8 cellular contexts compared by ENCODE assay signal in the genomic region with DNA sequence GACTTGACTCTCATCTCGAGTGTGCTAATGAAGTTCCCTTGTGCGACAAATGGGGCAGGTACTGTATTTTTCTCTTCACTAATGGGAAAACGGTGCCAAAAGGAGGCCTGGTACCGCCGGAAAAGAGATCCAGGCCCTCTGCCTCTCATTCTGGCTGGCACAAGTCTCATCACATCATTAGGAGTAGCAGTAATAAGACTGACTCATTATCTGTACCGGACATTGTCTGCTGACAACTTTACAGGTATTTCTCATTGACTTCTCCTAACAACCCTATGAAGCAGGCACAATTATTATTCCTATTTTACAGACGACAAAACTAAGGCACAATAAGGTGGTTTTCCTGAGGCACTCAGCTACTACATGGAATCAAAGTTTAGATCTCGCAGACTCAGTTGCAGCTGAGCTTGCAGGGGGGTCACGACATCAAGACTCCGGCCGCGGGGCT. TPM values are rescaled to one million over a fixed set of nuclear protein-coding genes. Genes with fewer than 3 reads are reported as not detected.
DNase-seq lines count a peak whose midpoint lies in the region; TF ChIP-seq lines count a peak whose summit lies in the region.

No MANE protein-coding gene starts in this region.

- H3K27ac ChIP-seq in stomach smooth muscle (ENCODE audit: low read length): peak overlapping the region; percentile 32

- no peak for TF ChIP-seq CTCF in astrocyte of the spinal cord (IDR thresholded peaks at IDR 0.05; ENCODE audit: low read depth, low read length)

- H3K4me1 ChIP-seq in stomach smooth muscle (ENCODE audit: control insufficient read depth, insufficient read depth, low read length): peaks cover 6% of the 10 kb centered on the region

- peaks cover 19% of the 10 kb centered on the region for H3K36me3 ChIP-seq in MG63
- no peaks in the 10 kb centered on the region for H3K36me3 ChIP-seq in stomach smooth muscle (ENCODE audit: control insufficient read depth in 2 of 2, insufficient read depth in 2 of 2, low read length in 2 of 2)

- H3K9ac ChIP-seq in stomach smooth muscle (ENCODE audit: low read length in 2 of 2): peak overlapping the region; percentile 74 to 75

- DNase-seq in SIG-M5 treated with dmso at 0.1 percent for 504 hours (lab: John Stamatoyannopoulos, UW; ENCODE audit: unreplicated experiment) (peak; percentile 17), SIG-M5 (lab: John Stamatoyannopoulos, UW) (no peak), MG63 (no peak), astrocyte of the spinal cord (ENCODE audit: low read depth, low spot score) (peak; percentile 41), islet precursor cell (peak; percentile 56), H4 (ENCODE audit: low spot score) (no peak), UCSD-AML1 (lab: John Stamatoyannopoulos, UW; ENCODE audit: unreplicated experiment) (no peak)

- in situ Hi-C loops in astrocyte of the spinal cord (cut with HindIII; ENCODE audit: low sequenced_read_pairs): no loop called here

- no peaks in the 10 kb centered on the region for H3K9me3 ChIP-seq in MG63
- no peaks in the 10 kb centered on the region for H3K9me3 ChIP-seq in stomach smooth muscle (ENCODE audit: control insufficient read depth in 2 of 2, low read length in 2 of 2)

- H3K4me3 ChIP-seq in MG63 (peak overlapping the region; percentile 55), astrocyte of the spinal cord (ENCODE audit: low read depth, low read length) (peak overlapping the region; percentile 53), stomach smooth muscle (ENCODE audit: low read length in 2 of 2) (peak overlapping the region; percentile 84 to 92)

- H3K27me3 ChIP-seq in MG63: no peaks in the 10 kb centered on the region
- no peaks in the 10 kb centered on the region for H3K27me3 ChIP-seq in stomach smooth muscle (ENCODE audit: control insufficient read depth in 1 of 2, insufficient read depth in 2 of 2, low read length in 2 of 2)

RNA-seq across cellular contexts. Expression of gene APPL2, which starts 0.7 kb away (rescaled TPM):
- 20.4 and 30.1 TPM in 2 replicates for total RNA-seq in MG63 (2014; rRNA removed; shearing (Covaris generic); ENCODE audit: low replicate concordance)
- 12.0 and 12.3 TPM in 2 replicates for total RNA-seq in H4 (2014; rRNA removed; shearing (Covaris generic))

Comparison
In these comparisons a context has a peak if more than half of its experiments do, and no peak if none do; other contexts are left out.
1. DNase-seq: peak in SIG-M5 treated with dmso at 0.1 percent for 504 hours (single experiment), astrocyte of the spinal cord (single experiment) and islet precursor cell (single experiment); none in SIG-M5 (single experiment), MG63 (single experiment), H4 (single experiment) and UCSD-AML1 (single experiment).
2. Peak in every context shown above with its lines, with median percentiles within 50 percentile points of each other: H3K4me3 ChIP-seq.